In genomic region chr10:76318171-76318570, GRCh38 we compare ENCODE assay signal across 1 cellular context.
TF ChIP-seq lines count a peak whose summit lies in the region.

No MANE protein-coding gene starts in this region.

TF ChIP-seq in GM23338, 12 proteins besides CTCF, POLR2A, EP300 and RAD21 (continued from another document):
- TF ChIP-seq ZNF462 (CRISPR knock-in tag; IDR thresholded peaks at IDR 0.05): no peak
- no peak for TF ChIP-seq JUNB (IDR thresholded peaks at IDR 0.05; ENCODE audit: unreplicated experiment)
- no peak for TF ChIP-seq POLR2AphosphoS5 (IDR thresholded peaks at IDR 0.05; ENCODE audit: low read depth)
